ENCODE assay signal across 21 cellular contexts in the genomic region with DNA sequence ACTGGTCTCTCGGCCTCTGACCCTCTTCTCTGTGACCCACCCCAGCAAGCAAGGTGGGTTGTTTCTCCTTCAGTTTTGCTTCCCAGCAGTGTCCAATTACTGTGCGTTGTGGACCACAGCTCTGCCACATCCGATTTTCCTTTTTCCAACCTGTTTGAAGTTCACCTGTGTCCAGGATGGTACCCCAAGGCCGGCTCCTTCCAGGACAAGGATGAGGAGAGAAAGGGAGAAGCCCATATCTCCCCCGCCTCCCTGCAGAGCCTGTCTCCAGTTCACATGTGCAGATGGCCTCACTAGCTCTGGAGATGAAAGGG. TPM values are rescaled to one million over a fixed set of nuclear protein-coding genes. Genes with fewer than 3 reads are reported as not detected.
A peak's percentile ranks its signal among the peaks of the same experiment; 100 is the strongest.
DNase-seq lines count a peak whose midpoint lies in the region; ATAC-seq and TF ChIP-seq lines count a peak whose summit lies in the region.
"Had no signal": no experiment of that assay in that cellular context is flagged by ENCODE, and none has a peak within 500 bp of the region (broad histone marks: within the 10 kb centered on the region; RNA-seq: fewer than 3 reads in every experiment).

No MANE protein-coding gene starts in this region.

- peak overlapping the region; percentile 51 for H3K27ac Mint-ChIP-seq in CD4-positive, alpha-beta T cell
- H3K27ac Mint-ChIP-seq in WTC11 (peak overlapping the region; percentile 53), mesothelial cell of epicardium (peak overlapping the region; percentile 23)
- H3K27ac Mint-ChIP-seq: activated CD4-positive, alpha-beta T cell treated with anti-CD3 and anti-CD28 coated beads for 36 hours; activated naive CD8-positive, alpha-beta T cell treated with anti-CD3 and anti-CD28 coated beads, Interleukin-2, amount 10 ng/mL, durations not matched to agents 7 days and 5 days had no signal

- CTCF ChIA-PET in CD4-positive, alpha-beta T cell (lab: Charles Lee), result interaction anchor here (1.4 kb wide), 1 partner anchor 46 kb away, joined by 3 read pairs; no protein-coding TSS in a partner anchor
- CTCF ChIA-PET in WTC11 (lab: Charles Lee), result interaction anchor here (0.7 to 1.1 kb wide), 3 partner anchors 56 to 207 kb away, joined by 3 read pairs; no protein-coding TSS in a partner anchor

- no peaks in the 10 kb centered on the region for H3K27me3 ChIP-seq in CD4-positive, alpha-beta T cell (ENCODE audit: control insufficient read depth, insufficient read depth, low read length)
- H3K27me3 ChIP-seq: heart right ventricle had no signal

- peaks cover 14% of the 10 kb centered on the region for H3K4me1 Mint-ChIP-seq in CD4-positive, alpha-beta T cell (ENCODE audit: low read depth)
- peaks cover 5% of the 10 kb centered on the region for H3K4me1 Mint-ChIP-seq in WTC11
- peaks cover 4% of the 10 kb centered on the region for H3K4me1 Mint-ChIP-seq in mesothelial cell of epicardium

- POLR2A ChIA-PET in CD4-positive, alpha-beta T cell (lab: Charles Lee), result interaction anchor here (2.5 kb wide), 1 partner anchor 15 kb away, joined by 13 read pairs; the partner anchor contains the start of gene HMOX2
- POLR2A ChIA-PET in WTC11 (lab: Charles Lee), result interaction anchor here (1.8 kb wide), 1 partner anchor 14 kb away, joined by 7 read pairs; the partner anchor contains the start of gene NMRAL1

- H3K27ac ChIP-seq in CD4-positive, alpha-beta T cell (ENCODE audit: low read depth, low read length), result peak overlapping the region; percentile 13
- H3K27ac ChIP-seq: heart right ventricle, KMS-11, PC-9 had no signal

- H3K27me3 Mint-ChIP-seq in CD4-positive, alpha-beta T cell, result no peaks in the 10 kb centered on the region
- H3K27me3 Mint-ChIP-seq in WTC11 (ENCODE audit: low read depth) (no peaks in the 10 kb centered on the region), mesothelial cell of epicardium (ENCODE audit: low read depth) (no peaks in the 10 kb centered on the region)
- H3K27me3 Mint-ChIP-seq: activated CD4-positive, alpha-beta T cell treated with anti-CD3 and anti-CD28 coated beads for 36 hours; activated naive CD8-positive, alpha-beta T cell treated with anti-CD3 and anti-CD28 coated beads, Interleukin-2, amount 10 ng/mL, durations not matched to agents 7 days and 5 days; CD8-positive, alpha-beta memory T cell; naive B cell had no signal

- peaks cover 61% of the 10 kb centered on the region for H3K36me3 Mint-ChIP-seq in CD4-positive, alpha-beta T cell (ENCODE audit: low read depth)
- H3K36me3 Mint-ChIP-seq in WTC11 (peaks cover 39% of the 10 kb centered on the region), mesothelial cell of epicardium (peaks cover 22% of the 10 kb centered on the region)

- H3K4me3 Mint-ChIP-seq in CD4-positive, alpha-beta T cell, result no peak overlapping the region
- no peak overlapping the region for H3K4me3 Mint-ChIP-seq in WTC11
- no peak overlapping the region for H3K4me3 Mint-ChIP-seq in mesothelial cell of epicardium
- H3K4me3 Mint-ChIP-seq: activated CD4-positive, alpha-beta T cell treated with anti-CD3 and anti-CD28 coated beads for 36 hours; activated naive CD8-positive, alpha-beta T cell treated with anti-CD3 and anti-CD28 coated beads, Interleukin-2, amount 10 ng/mL, durations not matched to agents 7 days and 5 days; naive B cell had no signal

- DNase-seq in DMS 273 (lab: John Stamatoyannopoulos, UW; ENCODE audit: unreplicated experiment) (peak; percentile 76), DMS 273 treated with DMSO at 0.1 percent for 48 hours (lab: John Stamatoyannopoulos, UW) (no peak), WTC11 (ENCODE audit: low spot score) (no peak), mesothelial cell of epicardium (ENCODE audit: low spot score in 2 of 2, unreplicated experiment in 2 of 2) (no peak), DMS153 (lab: John Stamatoyannopoulos, UW) (no peak)
- DNase-seq in CD4-positive, alpha-beta T cell, result no peak
- DNase-seq: activated naive CD8-positive, alpha-beta T cell treated with anti-CD3 and anti-CD28 coated beads, Interleukin-2, amount 10 ng/mL, durations not matched to agents 7 days and 5 days; CD8-positive, alpha-beta memory T cell; foreskin fibroblast; heart right ventricle; mesenchymal stem cell; naive B cell; NCI-H1436; NCI-H510A; PC-9; SIG-M5; stimulated activated CD4-positive, alpha-beta T cell treated with anti-CD3 and anti-CD28 coated beads, Interleukin-2, amount 100 ng/mL, for 24 hours had no signal

- no peaks in the 10 kb centered on the region for H3K9me3 Mint-ChIP-seq in CD4-positive, alpha-beta T cell
- H3K9me3 Mint-ChIP-seq in WTC11, result no peaks in the 10 kb centered on the region
- no peaks in the 10 kb centered on the region for H3K9me3 Mint-ChIP-seq in mesothelial cell of epicardium
- H3K9me3 Mint-ChIP-seq: activated naive CD8-positive, alpha-beta T cell treated with anti-CD3 and anti-CD28 coated beads, Interleukin-2, amount 10 ng/mL, durations not matched to agents 7 days and 5 days; CD8-positive, alpha-beta memory T cell; naive B cell had no signal

- no peak for TF ChIP-seq CTCF in CD4-positive, alpha-beta T cell (IDR thresholded peaks at IDR 0.05)
- TF ChIP-seq CTCF in WTC11 (IDR thresholded peaks at IDR 0.05) (no peak), mesothelial cell of epicardium (IDR thresholded peaks at IDR 0.05; ENCODE audit: unreplicated experiment) (no peak)

- intact Hi-C loops in CD4-positive, alpha-beta T cell (cut with DNase I, micrococcal nuclease), result loop anchor here in 1 of 2 experiments (1.0 kb wide), 1 partner anchor 102 kb away; no protein-coding TSS in a partner anchor

- no peak for ATAC-seq in CD4-positive, alpha-beta T cell (ENCODE audit: poor library complexity)
- ATAC-seq in WTC11 (no peak), GM21825 (IDR thresholded peaks at IDR 0.05; ENCODE audit: unreplicated experiment) (no peak), GM18873 (IDR thresholded peaks at IDR 0.05; ENCODE audit: low FRiP score, unreplicated experiment) (no peak)
- ATAC-seq: activated CD4-positive, alpha-beta T cell treated with anti-CD3 and anti-CD28 coated beads for 36 hours; heart right ventricle had no signal

- H3K9me3 ChIP-seq in CD4-positive, alpha-beta T cell (ENCODE audit: control insufficient read depth, low read length), result no peaks in the 10 kb centered on the region
- H3K9me3 ChIP-seq: heart right ventricle had no signal

TF ChIP-seq in WTC11, 78 proteins besides CTCF, POLR2A, EP300 and RAD21 (continues in another document):
- TF ChIP-seq EMX1 (CRISPR knock-in tag; IDR thresholded peaks at IDR 0.05) (no peak), ATF3 (CRISPR knock-in tag; conservative IDR thresholded peaks at IDR 0.05) (no peak), ZMAT4 (CRISPR knock-in tag; IDR thresholded peaks at IDR 0.05) (no peak), ZNF121 (CRISPR knock-in tag; IDR thresholded peaks at IDR 0.05) (no peak), SMAD3 (CRISPR knock-in tag; IDR thresholded peaks at IDR 0.05; ENCODE audit: borderline replicate concordance) (no peak), SP1 (CRISPR knock-in tag; conservative IDR thresholded peaks at IDR 0.05) (no peak), ZSCAN18 (CRISPR knock-in tag; IDR thresholded peaks at IDR 0.05) (no peak), NFATC4 (CRISPR knock-in tag; IDR thresholded peaks at IDR 0.05) (no peak), PREB (CRISPR knock-in tag; IDR thresholded peaks at IDR 0.05; ENCODE audit: borderline replicate concordance) (no peak)

RNA-seq across cellular contexts. Expression of gene NMRAL1, which starts 13.5 kb away (rescaled TPM):
- total RNA-seq in CD4-positive, alpha-beta T cell, result 10 to 100 TPM; 28.6 to 29.5 TPM
- 68.1 to 77.6 TPM (median 69.5 TPM) in 3 replicates for total RNA-seq in WTC11 (2021)
- total RNA-seq in mesothelial cell of epicardium, result 55.3 to 59.1 TPM (median 56.0 TPM) in 3 replicates

RNA-seq across cellular contexts. Expression of gene HMOX2, which starts 15.3 kb away (rescaled TPM):
- 10 to 100 TPM; 63.4 to 66.4 TPM for total RNA-seq in CD4-positive, alpha-beta T cell
- total RNA-seq in WTC11 (2021), result 29.5 to 42.6 TPM (median 31.1 TPM) in 3 replicates
- total RNA-seq in mesothelial cell of epicardium, result 26.3 to 30.9 TPM (median 27.5 TPM) in 3 replicates

RNA-seq across cellular contexts. Expression of gene DNAJA3, which starts 35.2 kb away (rescaled TPM):
- total RNA-seq in CD4-positive, alpha-beta T cell, result 10 to 100 TPM; 17.2 to 18.8 TPM
- total RNA-seq in WTC11 (2021) (54.8 to 64.1 TPM (median 56.0 TPM) in 3 replicates), mesothelial cell of epicardium (34.7 to 37.7 TPM (median 35.3 TPM) in 3 replicates)

RNA-seq across cellular contexts. Expression of gene CORO7, which starts 44.5 kb away (rescaled TPM):
- total RNA-seq in CD4-positive, alpha-beta T cell, result 100 to 1,000 TPM; 801 to 805 TPM
- total RNA-seq in WTC11 (2021) (36.7 to 45.5 TPM (median 38.6 TPM) in 3 replicates), mesothelial cell of epicardium (32.9 to 35.1 TPM (median 34.1 TPM) in 3 replicates)
